ENCODE assay signal across 8 cellular contexts in the genomic region with DNA sequence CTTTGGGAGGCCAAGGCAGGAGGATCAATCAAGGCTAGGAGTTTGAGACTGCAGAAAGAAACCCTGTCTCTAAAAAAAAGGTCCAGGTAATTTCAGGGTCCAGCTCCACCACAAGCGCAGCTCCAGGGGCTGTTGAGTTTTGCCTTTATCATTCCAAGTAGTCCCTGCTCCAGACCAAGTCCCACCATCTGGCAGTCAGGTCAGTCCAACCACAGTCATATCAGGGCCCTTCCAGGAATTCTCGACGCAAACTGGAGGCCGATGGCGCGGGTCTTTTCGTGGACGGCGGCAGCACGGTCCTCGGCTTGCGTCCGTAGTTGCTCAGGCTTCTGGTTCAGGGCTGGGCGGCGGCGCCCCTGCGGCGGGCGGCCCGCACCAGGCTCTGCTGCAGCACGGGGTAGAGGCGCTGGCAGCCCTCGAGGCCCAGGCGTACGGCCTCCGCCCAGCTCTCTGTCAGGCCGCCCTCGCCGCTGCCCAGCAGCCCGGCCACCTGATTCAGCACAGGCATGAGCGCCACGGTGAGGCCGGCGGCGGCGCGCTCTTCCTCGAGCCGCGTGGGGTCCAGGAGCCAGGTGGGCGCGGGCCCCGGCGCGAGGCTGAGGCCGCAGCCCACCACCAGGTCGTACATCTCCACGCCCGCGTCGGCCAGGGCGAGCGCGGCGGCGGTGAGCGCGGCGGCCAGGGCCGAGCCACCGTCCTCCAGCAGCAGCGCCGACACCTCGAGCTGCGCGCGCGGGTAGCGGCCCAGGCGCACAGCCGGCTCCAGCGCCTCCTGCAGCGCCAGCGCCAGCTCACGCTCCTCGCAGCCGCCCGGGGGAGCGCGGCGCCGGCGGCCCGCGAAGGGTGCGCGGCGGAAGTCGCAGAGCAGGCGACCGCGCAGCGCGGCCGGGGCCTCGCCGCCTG. TPM values are rescaled to one million over a fixed set of nuclear protein-coding genes. Genes with fewer than 3 reads are reported as not detected.
DNase-seq lines count a peak whose midpoint lies in the region; ATAC-seq and TF ChIP-seq lines count a peak whose summit lies in the region.

No MANE protein-coding gene starts in this region.

- ATAC-seq in HG02678 (IDR thresholded peaks at IDR 0.05; ENCODE audit: unreplicated experiment), result peak; percentile 44
- ATAC-seq in gastroesophageal sphincter, result peak; percentile 60

- DNase-seq in SHP77 (lab: John Stamatoyannopoulos, UW), result peak; percentile 13 to 57
- DNase-seq in SHP77 treated with DMSO at 0.1 percent for 48 hours (lab: John Stamatoyannopoulos, UW), result no peak
- DNase-seq in NCI-H146 (lab: John Stamatoyannopoulos, UW), result peak; percentile 42
- peak; percentile 53 for DNase-seq in activated gamma-delta T cell (lab: John Stamatoyannopoulos, UW)
- peak in 3 of 5 donors; percentile 20 to 63 (median 47) for DNase-seq in ovary
- DNase-seq in NCI-H1436 treated with DMSO at 0.1 percent for 48 hours (lab: John Stamatoyannopoulos, UW), result no peak

- H3K9me3 ChIP-seq in gastroesophageal sphincter (no peaks in the 10 kb centered on the region), ovary (no peaks in the 10 kb centered on the region)

- H3K4me1 ChIP-seq in gastroesophageal sphincter, result peaks cover 2 to 51% (median 17%) of the 10 kb centered on the region in 3 donors
- H3K4me1 ChIP-seq in ovary (ENCODE audit: insufficient read depth), result peaks cover 2% of the 10 kb centered on the region

- intact Hi-C loops in ovary (cut with DNase I), result no loop called here

- H3K36me3 ChIP-seq in gastroesophageal sphincter (peaks cover 0 to 49% of the 10 kb centered on the region in 2 donors), ovary (no peaks in the 10 kb centered on the region)

- TF ChIP-seq EP300 in gastroesophageal sphincter (IDR thresholded peaks at IDR 0.05) (no peak), ovary (IDR thresholded peaks at IDR 0.05) (no peak)

- H3K27ac ChIP-seq in gastroesophageal sphincter (peak overlapping the region; percentile 14 to 92 (median 91)), ovary (peak overlapping the region; percentile 46 to 62)

- H3K27me3 ChIP-seq in gastroesophageal sphincter (no peaks in the 10 kb centered on the region), ovary (no peaks in the 10 kb centered on the region)

- WGBS in gastroesophageal sphincter (ENCODE audit: low coverage in 1 of 2), 2 donors, result no CpG with 5 or more reads among the region's 97 CpGs
- WGBS in ovary, 3 donors, result 0 to 2% (median 1%) methylated on average over 45 to 97 of the region's 97 CpGs

- TF ChIP-seq POLR2A in gastroesophageal sphincter (IDR thresholded peaks at IDR 0.05), result no peak
- no peak for TF ChIP-seq POLR2A in ovary (IDR thresholded peaks at IDR 0.05)

- H3K4me3 ChIP-seq in gastroesophageal sphincter (peak overlapping the region; percentile 65 to 75), ovary (peak overlapping the region; percentile 71)

- peak in 1 of 4 experiments; percentile 32 for TF ChIP-seq CTCF in gastroesophageal sphincter (IDR thresholded peaks at IDR 0.05)
- TF ChIP-seq CTCF in ovary (IDR thresholded peaks at IDR 0.05), result peak in 1 of 3 donors; percentile 12

RNA-seq across cellular contexts. Expression of a gene that starts 0.7 kb away (rescaled TPM):
- 10 to 100 TPM; 23.0 to 31.1 (median 26.4) TPM for total RNA-seq in gastroesophageal sphincter
- 10 to 100 TPM; 19.5 to 30.2 (median 22.4) TPM for total RNA-seq in ovary
- 10 to 100 TPM; 12.4 to 15.5 TPM for polyA plus RNA-seq in ovary

RNA-seq across cellular contexts. Expression of a gene that starts 38.3 kb away (rescaled TPM):
- total RNA-seq in gastroesophageal sphincter (100 to 1,000 TPM in 1 of 4 donors, 10 to 100 TPM in 3; 76.9 to 109 (median 81.6) TPM), ovary (100 to 1,000 TPM in 1 of 7 donors, 10 to 100 TPM in 6; 26.7 to 280 (median 60.3) TPM)
- polyA plus RNA-seq in ovary, result 10 to 100 TPM; 38.8 to 83.2 TPM

RNA-seq across cellular contexts. Expression of a gene that starts 48.0 kb away (rescaled TPM):
- total RNA-seq in gastroesophageal sphincter (10 to 100 TPM; 25.4 to 44.0 (median 30.4) TPM), ovary (10 to 100 TPM; 18.9 to 42.2 (median 21.6) TPM)
- polyA plus RNA-seq in ovary, result 10 to 100 TPM; 21.1 to 45.6 TPM

Comparison
In these comparisons a context has a peak if more than half of its experiments do, and no peak if none do; other contexts are left out.
1. DNase-seq: peak in SHP77 (2 of 2), NCI-H146 (single experiment), activated gamma-delta T cell (single experiment) and ovary (3 of 5); none in SHP77 treated with DMSO at 0.1 percent for 48 hours (single experiment) and NCI-H1436 treated with DMSO at 0.1 percent for 48 hours (single experiment).